ENCODE assay signal across 8 cellular contexts in genomic region chr3:172666873-172667694, GRCh38.
DNase-seq lines count a peak whose midpoint lies in the region; ATAC-seq and FAIRE-seq lines count a peak whose summit lies in the region.

No MANE protein-coding gene starts in this region.

- peaks cover 10% of the 10 kb centered on the region for H3K27me3 Mint-ChIP-seq in T-helper 2 cell treated with Interferon-gamma antibody and Interleukin-4, amounts not matched to agents 5 μg/mL and 100 μg/mL, for 36 hours (ENCODE audit: low read depth)

- FAIRE-seq in A204.1 (lab: Jason Lieb, UNC), result peak; percentile 73

- H3K27ac Mint-ChIP-seq in T-helper 2 cell treated with Interferon-gamma antibody and Interleukin-4, amounts not matched to agents 5 μg/mL and 100 μg/mL, for 36 hours, result no peak overlapping the region

- peak; percentile 84 for DNase-seq in NCI-H2029 (lab: John Stamatoyannopoulos, UW)
- peak; percentile 64 for DNase-seq in T-helper 2 cell treated with Interferon-gamma antibody and Interleukin-4, amounts not matched to agents 5 μg/mL and 100 μg/mL, for 36 hours (ENCODE audit: low spot score)
- DNase-seq in anterior cingulate cortex (lab: John Stamatoyannopoulos, UW), result peak in 49 of 58 donors; percentile 2 to 86 (median 36)
- DNase-seq in hippocampal formation (lab: John Stamatoyannopoulos, UW), result peak; percentile 69 to 70
- peak; percentile 58 for DNase-seq in smooth muscle cell of the brain vasculature (ENCODE audit: low read depth, low spot score)

- ATAC-seq in GM18508 (IDR thresholded peaks at IDR 0.05; ENCODE audit: insufficient read depth, unreplicated experiment) (peak; percentile 98), HG02973 (IDR thresholded peaks at IDR 0.05; ENCODE audit: unreplicated experiment) (peak; percentile 98)

- no peak overlapping the region for H3K4me3 Mint-ChIP-seq in T-helper 2 cell treated with Interferon-gamma antibody and Interleukin-4, amounts not matched to agents 5 μg/mL and 100 μg/mL, for 36 hours

- peaks cover 2% of the 10 kb centered on the region for H3K36me3 Mint-ChIP-seq in T-helper 2 cell treated with Interferon-gamma antibody and Interleukin-4, amounts not matched to agents 5 μg/mL and 100 μg/mL, for 36 hours (ENCODE audit: low read depth)

- no peaks in the 10 kb centered on the region for H3K9me3 Mint-ChIP-seq in T-helper 2 cell treated with Interferon-gamma antibody and Interleukin-4, amounts not matched to agents 5 μg/mL and 100 μg/mL, for 36 hours

- peaks cover 22% of the 10 kb centered on the region for H3K4me1 Mint-ChIP-seq in T-helper 2 cell treated with Interferon-gamma antibody and Interleukin-4, amounts not matched to agents 5 μg/mL and 100 μg/mL, for 36 hours (ENCODE audit: low read depth)

Comparison
In these comparisons a context has a peak if more than half of its experiments do, and no peak if none do; other contexts are left out.
1. Peak in every context shown above with its lines: DNase-seq and ATAC-seq.